20 cellular contexts compared by ENCODE assay signal in genomic region chrX:72061091-72061490, GRCh38.
DNase-seq lines count a peak whose midpoint lies in the region; ATAC-seq and TF ChIP-seq lines count a peak whose summit lies in the region.
"Had no signal": no experiment of that assay in that cellular context is flagged by ENCODE, and none has a peak within 500 bp of the region (broad histone marks: within the 10 kb centered on the region; RNA-seq: fewer than 3 reads in every experiment).

No MANE protein-coding gene starts in this region.

- 34% methylated on average over 4 of the region's 4 CpGs for WGBS in right cardiac atrium
- WGBS in thyroid gland, 2 donors: 48 to 65% methylated on average over 4 of the region's 4 CpGs
- 56 to 60% methylated on average over 4 of the region's 4 CpGs for WGBS in upper lobe of left lung, 2 donors

- intact Hi-C loops in left ventricle myocardium inferior (cut with micrococcal nuclease): no loop called here
- intact Hi-C loops in right cardiac atrium (cut with DNase I): no loop called here
- intact Hi-C loops in thyroid gland (cut with DNase I): no loop called here

- H3K4me1 ChIP-seq in left ventricle myocardium inferior: peaks cover 14% of the 10 kb centered on the region
- H3K4me1 ChIP-seq in right cardiac atrium (ENCODE audit: control insufficient read depth, insufficient read depth, low read length): no peaks in the 10 kb centered on the region
- H3K4me1 ChIP-seq in thyroid gland: no peaks in the 10 kb centered on the region
- no peaks in the 10 kb centered on the region for H3K4me1 ChIP-seq in upper lobe of left lung
- H3K4me1 ChIP-seq: BLaER1 had no signal

- TF ChIP-seq CTCF in left ventricle myocardium inferior (IDR thresholded peaks at IDR 0.05; ENCODE audit: borderline replicate concordance) (no peak), endothelial cell (IDR thresholded peaks at IDR 0.05; ENCODE audit: unreplicated experiment) (no peak), thyroid gland (IDR thresholded peaks at IDR 0.05) (no peak), upper lobe of left lung (IDR thresholded peaks at IDR 0.05) (no peak)

- peak overlapping the region; percentile 38 for H3K4me3 Mint-ChIP-seq in endothelial cell (ENCODE audit: unreplicated experiment)
- H3K4me3 Mint-ChIP-seq: CD4-positive, alpha-beta memory T cell; H9 had no signal

- H3K9me3 ChIP-seq in left ventricle myocardium inferior (replicated peaks) (no peaks in the 10 kb centered on the region), right cardiac atrium (ENCODE audit: control insufficient read depth, low read length) (no peaks in the 10 kb centered on the region), thyroid gland (no peaks in the 10 kb centered on the region), upper lobe of left lung (no peaks in the 10 kb centered on the region)
- H3K9me3 ChIP-seq: BLaER1 had no signal

- H3K4me3 ChIP-seq in left ventricle myocardium inferior (no peak overlapping the region), right cardiac atrium (ENCODE audit: low read length) (no peak overlapping the region), thyroid gland (replicated peaks in 1 of 3) (no peak overlapping the region), upper lobe of left lung (no peak overlapping the region)
- H3K4me3 ChIP-seq: BLaER1 had no signal

- peak overlapping the region; percentile 93 for H3K27ac Mint-ChIP-seq in endothelial cell (ENCODE audit: unreplicated experiment)
- H3K27ac Mint-ChIP-seq: CD4-positive, alpha-beta memory T cell; H9 had no signal

- ATAC-seq in right cardiac atrium: no peak
- ATAC-seq in upper lobe of left lung (ENCODE audit: low FRiP score in 2 of 2): no peak
- ATAC-seq: HepG2 had no signal

- no peaks in the 10 kb centered on the region for H3K27me3 ChIP-seq in left ventricle myocardium inferior (ENCODE audit: low read depth)
- H3K27me3 ChIP-seq in right cardiac atrium (ENCODE audit: control insufficient read depth, insufficient read depth): no peaks in the 10 kb centered on the region
- H3K27me3 ChIP-seq in thyroid gland: no peaks in the 10 kb centered on the region
- H3K27me3 ChIP-seq in upper lobe of left lung: no peaks in the 10 kb centered on the region

- H3K27me3 Mint-ChIP-seq in endothelial cell (ENCODE audit: unreplicated experiment): peaks cover 8% of the 10 kb centered on the region

- no peak for TF ChIP-seq EP300 in upper lobe of left lung (IDR thresholded peaks at IDR 0.05)

- TF ChIP-seq POLR2A in thyroid gland (IDR thresholded peaks at IDR 0.05): no peak
- no peak for TF ChIP-seq POLR2A in upper lobe of left lung (IDR thresholded peaks at IDR 0.05)

- no peaks in the 10 kb centered on the region for H3K9me3 Mint-ChIP-seq in endothelial cell (ENCODE audit: unreplicated experiment)
- H3K9me3 Mint-ChIP-seq: CD4-positive, alpha-beta memory T cell had no signal

- peak overlapping the region; percentile 12 for H3K27ac ChIP-seq in left ventricle myocardium inferior (replicated peaks)
- H3K27ac ChIP-seq in right cardiac atrium (ENCODE audit: low read length): no peak overlapping the region
- no peak overlapping the region for H3K27ac ChIP-seq in thyroid gland
- H3K27ac ChIP-seq in upper lobe of left lung: no peak overlapping the region
- H3K27ac ChIP-seq: 22Rv1, BLaER1 had no signal

- H3K4me1 Mint-ChIP-seq in endothelial cell (ENCODE audit: unreplicated experiment): peaks cover 24% of the 10 kb centered on the region

- H3K36me3 ChIP-seq in left ventricle myocardium inferior (no peaks in the 10 kb centered on the region), thyroid gland (no peaks in the 10 kb centered on the region), upper lobe of left lung (no peaks in the 10 kb centered on the region)
- H3K36me3 ChIP-seq: BLaER1 had no signal

- H3K36me3 Mint-ChIP-seq in endothelial cell (ENCODE audit: low read depth, unreplicated experiment): peaks cover 12% of the 10 kb centered on the region
- H3K36me3 Mint-ChIP-seq: CD4-positive, alpha-beta memory T cell had no signal

- DNase-seq in left ventricle myocardium inferior: no peak
- DNase-seq in right cardiac atrium: no peak
- no peak for DNase-seq in endothelial cell (ENCODE audit: low spot score)
- peak; percentile 27 to 87 for DNase-seq in lung microvascular endothelial cell (ENCODE audit: low read depth in 2 of 2)
- DNase-seq in NCI-H748 (lab: John Stamatoyannopoulos, UW; ENCODE audit: unreplicated experiment): no peak
- DNase-seq in thyroid gland: no peak
- DNase-seq in upper lobe of left lung: no peak
- no peak for DNase-seq in GM19238 (ENCODE audit: insufficient read length, low spot score)
- DNase-seq: CD4-positive, alpha-beta memory T cell; EL; KG1; MV-4-11; NCI-H1694 treated with DMSO at 0.1 percent for 48 hours; NCI-H510A; NCI-H774; Right ventricle myocardium superior had no signal

Comparison
In these comparisons a context has a peak if more than half of its experiments do, and no peak if none do; other contexts are left out.
1. DNase-seq: peak in lung microvascular endothelial cell (2 of 2); none in left ventricle myocardium inferior (single experiment), right cardiac atrium (0 of 3), endothelial cell (single experiment), NCI-H748 (single experiment), thyroid gland (0 of 2), upper lobe of left lung (0 of 2) and GM19238 (single experiment).